19 cellular contexts compared by ENCODE assay signal in the genomic region with DNA sequence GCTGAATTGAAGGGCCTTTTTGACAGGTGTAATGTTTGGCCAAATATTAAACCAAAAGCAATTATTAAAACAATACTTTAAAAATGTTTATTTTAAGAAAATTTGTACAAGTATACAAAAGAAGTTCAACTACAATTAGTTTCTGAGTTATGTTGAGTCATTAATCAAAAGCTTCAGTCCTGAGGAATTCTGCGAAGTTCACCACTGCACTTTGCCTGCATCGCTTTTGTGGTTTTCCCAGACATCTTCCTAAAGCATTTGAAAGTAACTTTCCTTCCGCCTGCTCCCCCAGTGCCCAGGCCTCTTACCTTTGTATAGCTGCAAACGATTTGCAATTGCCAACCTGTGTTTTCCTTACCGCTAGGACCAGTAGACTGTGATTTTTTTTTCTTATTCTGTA.
DNase-seq lines count a peak whose midpoint lies in the region; ATAC-seq, FAIRE-seq and TF ChIP-seq lines count a peak whose summit lies in the region.
"Had no signal": no experiment of that assay in that cellular context is flagged by ENCODE, and none has a peak within 500 bp of the region (broad histone marks: within the 10 kb centered on the region; RNA-seq: fewer than 3 reads in every experiment).

No MANE protein-coding gene starts in this region.

- H3K4me1 ChIP-seq in astrocyte (ENCODE audit: insufficient read depth, low read length), result peaks cover 9% of the 10 kb centered on the region
- no peaks in the 10 kb centered on the region for H3K4me1 ChIP-seq in psoas muscle
- H3K4me1 ChIP-seq: BLaER1 treated with 17β-estradiol and CSF1 and Interleukin-3, amounts not matched to agents 10 nM and 100 nM; HAP-1 had no signal

- H3K36me3 ChIP-seq in astrocyte (ENCODE audit: insufficient read depth, low read length), result no peaks in the 10 kb centered on the region
- no peaks in the 10 kb centered on the region for H3K36me3 ChIP-seq in psoas muscle (ENCODE audit: insufficient read depth in 1 of 2, low read depth in 1 of 2)
- H3K36me3 ChIP-seq: BLaER1 treated with 17β-estradiol and CSF1 and Interleukin-3, amounts not matched to agents 10 nM and 100 nM; HAP-1 had no signal

- no peak overlapping the region for H3K9ac ChIP-seq in astrocyte (ENCODE audit: low read length)
- H3K9ac ChIP-seq: BLaER1 treated with 17β-estradiol and CSF1 and Interleukin-3, amounts not matched to agents 10 nM and 100 nM; GM23248 had no signal

- H3K9me3 ChIP-seq in astrocyte (ENCODE audit: insufficient read depth, low read depth, low read length) (no peaks in the 10 kb centered on the region), psoas muscle (no peaks in the 10 kb centered on the region)
- H3K9me3 ChIP-seq: BLaER1 treated with 17β-estradiol and CSF1 and Interleukin-3, amounts not matched to agents 10 nM and 100 nM; HAP-1 had no signal

- H3K27ac ChIP-seq in astrocyte (ENCODE audit: low read depth, low read length) (no peak overlapping the region), psoas muscle (no peak overlapping the region)
- H3K27ac ChIP-seq: BLaER1 treated with 17β-estradiol and CSF1 and Interleukin-3, amounts not matched to agents 10 nM and 100 nM; GM23248 had no signal

- no peak for ATAC-seq in psoas muscle
- ATAC-seq: CD8-positive, alpha-beta T cell; GM12878; HepG2 had no signal

- no peaks in the 10 kb centered on the region for H4K20me1 ChIP-seq in astrocyte (ENCODE audit: insufficient read depth, low read length)
- H4K20me1 ChIP-seq: BLaER1 treated with 17β-estradiol and CSF1 and Interleukin-3, amounts not matched to agents 10 nM and 100 nM had no signal

- peaks cover 1% of the 10 kb centered on the region for H3K9me3 Mint-ChIP-seq in astrocyte (ENCODE audit: unreplicated experiment)
- H3K9me3 Mint-ChIP-seq: CD8-positive, alpha-beta T cell had no signal

- WGBS in psoas muscle, 3 donors, result 74 to 89% (median 88%) methylated on average over 5 of the region's 5 CpGs

- TF ChIP-seq CTCF in astrocyte (IDR thresholded peaks at IDR 0.05; ENCODE audit: insufficient read depth, low read depth, low read length) (no peak), psoas muscle (IDR thresholded peaks at IDR 0.05) (no peak)

- H3K27ac Mint-ChIP-seq in astrocyte (ENCODE audit: unreplicated experiment), result no peak overlapping the region
- H3K27ac Mint-ChIP-seq: B cell; CD8-positive, alpha-beta T cell; IgD-negative memory B cell had no signal

- peak; percentile 28 for DNase-seq in EH (ENCODE audit: low read depth)
- DNase-seq in RPMI7951 (ENCODE audit: low read depth), result peak; percentile 59
- peak; percentile 87 for DNase-seq in astrocyte (ENCODE audit: low read depth)
- no peak for DNase-seq in inferior parietal cortex (ENCODE audit: extremely low spot score)
- no peak for DNase-seq in amygdala (lab: John Stamatoyannopoulos, UW)
- no peak for DNase-seq in activated T-cell treated with anti-CD3 and anti-CD28 coated beads, Interleukin-2, amount 50 U/mL, for 48 hours
- DNase-seq in psoas muscle, result no peak
- DNase-seq: 8988T; CD8-positive, alpha-beta T cell; COR-L47; DMS153; DMS79; GM23248 had no signal

- FAIRE-seq in astrocyte (lab: Jason Lieb, UNC), result no peak
- FAIRE-seq: GM12878, HepG2 had no signal

- H3K27me3 Mint-ChIP-seq in astrocyte (ENCODE audit: low read depth, unreplicated experiment), result peaks cover 3% of the 10 kb centered on the region

- intact Hi-C loops in psoas muscle (cut with DNase I), result no loop called here

- H3K79me2 ChIP-seq in astrocyte (ENCODE audit: insufficient read depth, low read length), result no peaks in the 10 kb centered on the region

- no peak overlapping the region for H2AFZ ChIP-seq in astrocyte (ENCODE audit: low read depth, low read length)
- H2AFZ ChIP-seq: GM23248 had no signal

- no peaks in the 10 kb centered on the region for H3K36me3 Mint-ChIP-seq in astrocyte (ENCODE audit: low read depth, unreplicated experiment)
- H3K36me3 Mint-ChIP-seq: CD8-positive, alpha-beta T cell; IgD-negative memory B cell had no signal

- H3K4me3 Mint-ChIP-seq in astrocyte (ENCODE audit: unreplicated experiment), result no peak overlapping the region
- H3K4me3 Mint-ChIP-seq: B cell; CD8-positive, alpha-beta T cell; IgD-negative memory B cell had no signal

- H3K4me1 Mint-ChIP-seq in astrocyte (ENCODE audit: low read depth, unreplicated experiment), result peaks cover 28% of the 10 kb centered on the region
- H3K4me1 Mint-ChIP-seq: B cell, IgD-negative memory B cell had no signal

- H3K27me3 ChIP-seq in astrocyte (ENCODE audit: insufficient read depth, low read length) (no peaks in the 10 kb centered on the region), psoas muscle (ENCODE audit: insufficient read depth in 3 of 3, low read length in 2 of 3) (no peaks in the 10 kb centered on the region)
- H3K27me3 ChIP-seq: BLaER1 treated with 17β-estradiol and CSF1 and Interleukin-3, amounts not matched to agents 10 nM and 100 nM had no signal

- no peak overlapping the region for H3K4me2 ChIP-seq in astrocyte (ENCODE audit: low read length)
- H3K4me2 ChIP-seq: BLaER1 treated with 17β-estradiol and CSF1 and Interleukin-3, amounts not matched to agents 10 nM and 100 nM had no signal

- H3K4me3 ChIP-seq in astrocyte (ENCODE audit: insufficient read depth, low read depth, low read length), result no peak overlapping the region
- H3K4me3 ChIP-seq in psoas muscle, result no peak overlapping the region
- H3K4me3 ChIP-seq: BLaER1 treated with 17β-estradiol and CSF1 and Interleukin-3, amounts not matched to agents 10 nM and 100 nM; GM12878; GM23248; HAP-1 had no signal

Comparison
In these comparisons a context has a peak if more than half of its experiments do, and no peak if none do; other contexts are left out.
1. DNase-seq: peak in EH (single experiment), RPMI7951 (single experiment) and astrocyte (single experiment); none in inferior parietal cortex (single experiment), amygdala (0 of 56), activated T-cell treated with anti-CD3 and anti-CD28 coated beads, Interleukin-2, amount 50 U/mL, for 48 hours (0 of 2) and psoas muscle (0 of 2).